Comparison of ENCODE assay signal across 15 cellular contexts in genomic region chr3:123285931-123286307, GRCh38.
DNase-seq lines count a peak whose midpoint lies in the region; ATAC-seq and TF ChIP-seq lines count a peak whose summit lies in the region.
"Had no signal": no experiment of that assay in that cellular context is flagged by ENCODE, and none has a peak within 500 bp of the region (broad histone marks: within the 10 kb centered on the region; RNA-seq: fewer than 3 reads in every experiment).

No MANE protein-coding gene starts in this region.

- POLR2A ChIA-PET in GM10248 (lab: Yijun Ruan, JAX) = no interaction called here

- no peak for TF ChIP-seq POLR2A in erythroblast (IDR thresholded peaks at IDR 0.05; ENCODE audit: low read length)

- DNase-seq in cardiac septum (ENCODE audit: low spot score) (peak; percentile 69), left ventricle myocardium inferior (no peak), GM10248 (ENCODE audit: extremely low spot score) (peak; percentile 15), foreskin keratinocyte (no peak), erythroblast (lab: John Stamatoyannopoulos, UW) (no peak)
- DNase-seq: DMS153, NCI-H1105 treated with DMSO at 0.1 percent for 48 hours, NCI-H1930, NCI-H2107, NCI-H774, Right ventricle myocardium superior had no signal

- H3K36me3 ChIP-seq in left ventricle myocardium inferior = peaks cover 95% of the 10 kb centered on the region

- intact Hi-C loops in cardiac septum (cut with DNase I) = no loop called here
- intact Hi-C loops in left ventricle myocardium inferior (cut with micrococcal nuclease) = no loop called here

- TF ChIP-seq CTCF in left ventricle myocardium inferior (IDR thresholded peaks at IDR 0.05; ENCODE audit: borderline replicate concordance) (no peak), GM10248 (IDR thresholded peaks at IDR 0.05; ENCODE audit: control extremely low read depth, extremely low read depth, low read depth, missing control alignments) (no peak), VCaP (conservative IDR thresholded peaks at IDR 0.05) (no peak), foreskin keratinocyte (conservative IDR thresholded peaks at IDR 0.05) (no peak)

- H3K9me3 ChIP-seq in left ventricle myocardium inferior (replicated peaks) = no peaks in the 10 kb centered on the region

- peaks cover 52% of the 10 kb centered on the region for H3K4me1 ChIP-seq in left ventricle myocardium inferior
- no peaks in the 10 kb centered on the region for H3K4me1 ChIP-seq in foreskin keratinocyte

- H3K27ac ChIP-seq in left ventricle myocardium inferior (replicated peaks) = no peak overlapping the region
- peak overlapping the region; percentile 72 for H3K27ac ChIP-seq in VCaP
- H3K27ac ChIP-seq in foreskin keratinocyte = no peak overlapping the region

- CTCF ChIA-PET in GM10248 (lab: Yijun Ruan, JAX) = interaction anchor here (1.1 to 2.0 kb wide), 3 partner anchors 11 to 21 kb away, joined by 3 to 5 read pairs (median 3); no protein-coding TSS in a partner anchor

- H3K27me3 ChIP-seq in left ventricle myocardium inferior (ENCODE audit: low read depth) = no peaks in the 10 kb centered on the region
- no peaks in the 10 kb centered on the region for H3K27me3 ChIP-seq in foreskin keratinocyte

- no peak for ATAC-seq in foreskin keratinocyte
- no peak for ATAC-seq in GM19452 (IDR thresholded peaks at IDR 0.05; ENCODE audit: unreplicated experiment)

- H3K4me3 ChIP-seq in left ventricle myocardium inferior = no peak overlapping the region
- H3K4me3 ChIP-seq: GM23338, K562 had no signal

Comparison
In these comparisons a context has a peak if more than half of its experiments do, and no peak if none do; other contexts are left out.
1. DNase-seq: peak in cardiac septum (single experiment) and GM10248 (single experiment); none in left ventricle myocardium inferior (single experiment), foreskin keratinocyte (0 of 2) and erythroblast (0 of 2).